8 cellular contexts compared by ENCODE assay signal in genomic region chr3:71305246-71306206, GRCh38.
DNase-seq lines count a peak whose midpoint lies in the region; ATAC-seq and TF ChIP-seq lines count a peak whose summit lies in the region.

No MANE protein-coding gene starts in this region.

- no peaks in the 10 kb centered on the region for H3K27me3 Mint-ChIP-seq in Calu3 (ENCODE audit: unreplicated experiment)

- H3K4me3 ChIP-seq in OCI-LY3 (ENCODE audit: low read length), result peak overlapping the region; percentile 73
- H3K4me3 ChIP-seq in breast epithelium, result peak overlapping the region; percentile 14 to 59 (median 47)
- peak overlapping the region; percentile 62 to 79 (median 71) for H3K4me3 ChIP-seq in skeletal muscle tissue (ENCODE audit: low read length in 3 of 3)

- no peak overlapping the region for H3K27ac ChIP-seq in OCI-LY3 (ENCODE audit: low read length)
- peak overlapping the region; percentile 76 to 83 for H3K27ac ChIP-seq in breast epithelium
- peak overlapping the region; percentile 80 for H3K27ac ChIP-seq in skeletal muscle tissue (ENCODE audit: low read depth, low read length)

- H3K4me2 ChIP-seq in OCI-LY3 (ENCODE audit: low read length), result peak overlapping the region; percentile 91

- H3K4me1 Mint-ChIP-seq in Calu3 (ENCODE audit: low read depth, unreplicated experiment), result peaks cover 39% of the 10 kb centered on the region

- TF ChIP-seq CTCF in Calu3 (IDR thresholded peaks at IDR 0.05; ENCODE audit: unreplicated experiment), result no peak
- no peak for TF ChIP-seq CTCF in OCI-LY3 (IDR thresholded peaks at IDR 0.05; ENCODE audit: low read depth, low read length)
- no peak for TF ChIP-seq CTCF in breast epithelium (IDR thresholded peaks at IDR 0.05)

- H4K20me1 ChIP-seq in OCI-LY3 (ENCODE audit: insufficient read depth, low read length), result no peaks in the 10 kb centered on the region

- TF ChIP-seq POLR2A in breast epithelium (IDR thresholded peaks at IDR 0.05), result no peak

- intact Hi-C loops in Calu3 (cut with micrococcal nuclease; ENCODE audit: unreplicated experiment), result loop anchor here (2.0 to 10.0 kb wide), 5 partner anchors 247 to 751 kb away; no protein-coding TSS in a partner anchor
- intact Hi-C loops in breast epithelium (cut with DNase I; ENCODE audit: low total_unique reads), result loop anchor here (10.0 kb wide), 1 partner anchor 241 kb away; no protein-coding TSS in a partner anchor

- peaks cover 9% of the 10 kb centered on the region for H3K36me3 Mint-ChIP-seq in Calu3 (ENCODE audit: insufficient read depth, unreplicated experiment)

- H3K27me3 ChIP-seq in OCI-LY3 (ENCODE audit: low read depth, low read length) (peaks cover 24% of the 10 kb centered on the region), breast epithelium (no peaks in the 10 kb centered on the region), skeletal muscle tissue (ENCODE audit: control insufficient read depth in 3 of 3, insufficient read depth in 3 of 3, low read length in 3 of 3) (no peaks in the 10 kb centered on the region)

- H3K27ac Mint-ChIP-seq in Calu3 (ENCODE audit: unreplicated experiment), result peak overlapping the region; percentile 45

- H3K36me3 ChIP-seq in OCI-LY3 (replicated peaks; ENCODE audit: low read depth, low read length), result no peaks in the 10 kb centered on the region
- H3K36me3 ChIP-seq in breast epithelium, result no peaks in the 10 kb centered on the region
- H3K36me3 ChIP-seq in skeletal muscle tissue (ENCODE audit: control insufficient read depth in 3 of 3, insufficient read depth in 3 of 3, low read length in 3 of 3), result no peaks in the 10 kb centered on the region

- H3K4me1 ChIP-seq in OCI-LY3 (ENCODE audit: low read length), result peaks cover 57% of the 10 kb centered on the region
- H3K4me1 ChIP-seq in breast epithelium, result peaks cover 0 to 10% of the 10 kb centered on the region in 2 donors
- peaks cover 2 to 28% (median 17%) of the 10 kb centered on the region in 3 donors for H3K4me1 ChIP-seq in skeletal muscle tissue (ENCODE audit: control insufficient read depth in 3 of 3, insufficient read depth in 3 of 3, low read length in 3 of 3)

- H3K9me3 ChIP-seq in OCI-LY3 (ENCODE audit: insufficient read depth, low read length) (no peaks in the 10 kb centered on the region), breast epithelium (no peaks in the 10 kb centered on the region), skeletal muscle tissue (ENCODE audit: control insufficient read depth in 3 of 3, low read length in 3 of 3) (no peaks in the 10 kb centered on the region)

- H3K9me3 Mint-ChIP-seq in Calu3 (ENCODE audit: low read depth, unreplicated experiment), result no peaks in the 10 kb centered on the region

- H2AFZ ChIP-seq in OCI-LY3 (ENCODE audit: low read depth, low read length), result peak overlapping the region; percentile 52

- ATAC-seq in GM21367 (IDR thresholded peaks at IDR 0.05; ENCODE audit: unreplicated experiment) (no peak), HG03521 (IDR thresholded peaks at IDR 0.05; ENCODE audit: unreplicated experiment) (no peak)

- no peaks in the 10 kb centered on the region; the same call in 1 of the 2 replicates for H3K79me2 ChIP-seq in OCI-LY3 (ENCODE audit: low read length)

- H3K4me3 Mint-ChIP-seq in Calu3 (ENCODE audit: low read depth, unreplicated experiment), result peak overlapping the region; percentile 70

- BruUV-seq in Calu3 (replicated peaks; lab: Mats Ljungman, UMichigan), result no TSS peak

- CTCF ChIA-PET in Calu3 (lab: Charles Lee), result no interaction called here

- H3K9ac ChIP-seq in OCI-LY3 (ENCODE audit: low read length) (peak overlapping the region; percentile 35), skeletal muscle tissue (ENCODE audit: low read depth in 1 of 3, low read length in 3 of 3) (peak overlapping the region; percentile 79 to 88 (median 82))

- DNase-seq in Calu3 (peak; percentile 12), breast epithelium (ENCODE audit: low spot score in 2 of 2) (peak in 1 of 2 donors; percentile 21), islet precursor cell (peak; percentile 72), D341Med (ENCODE audit: low spot score) (no peak)
